11 cellular contexts compared by ENCODE assay signal in the genomic region with DNA sequence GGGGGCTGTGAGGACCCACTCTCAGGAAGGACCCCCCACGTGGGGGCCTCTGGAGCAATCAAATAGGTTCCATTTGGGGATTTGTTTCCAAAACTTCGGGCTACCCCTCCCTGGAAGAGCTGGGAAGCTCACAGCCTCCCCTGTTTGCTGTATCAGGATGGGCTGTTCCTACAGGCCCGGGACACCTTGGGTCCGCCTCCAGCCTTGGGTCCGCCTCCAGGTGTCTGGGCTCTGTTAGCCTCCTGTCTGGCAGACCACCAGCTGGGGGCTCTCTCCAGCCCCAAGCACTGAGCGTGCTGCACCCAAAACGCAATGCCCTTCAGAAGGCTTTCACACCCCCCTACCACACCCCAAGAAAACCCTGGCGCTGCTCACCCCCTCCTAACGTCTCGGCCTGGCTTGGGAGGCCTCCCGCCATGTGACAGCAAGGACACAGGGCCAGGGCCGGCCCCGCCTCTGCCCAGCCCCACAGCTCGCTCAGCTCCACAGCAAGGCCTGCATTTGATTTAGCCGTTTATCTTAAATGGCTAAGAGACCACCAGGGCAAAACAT. TPM values are rescaled to one million over a fixed set of nuclear protein-coding genes. Genes with fewer than 3 reads are reported as not detected.
DNase-seq lines count a peak whose midpoint lies in the region; ATAC-seq and TF ChIP-seq lines count a peak whose summit lies in the region.
"Had no signal": no experiment of that assay in that cellular context is flagged by ENCODE, and none has a peak within 500 bp of the region (broad histone marks: within the 10 kb centered on the region; RNA-seq: fewer than 3 reads in every experiment).

No MANE protein-coding gene starts in this region.

- H3K4me3 Mint-ChIP-seq in activated CD8-positive, alpha-beta memory T cell treated with anti-CD3 and anti-CD28 coated beads, Interleukin-2, amount 10 ng/mL, durations not matched to agents 7 days and 5 days = peak overlapping the region; percentile 73
- peak overlapping the region; percentile 81 for H3K4me3 Mint-ChIP-seq in activated naive CD4-positive, alpha-beta T cell treated with anti-CD3 and anti-CD28 coated beads, Interleukin-2, amount 10 ng/mL, durations not matched to agents 7 days and 5 days
- peak overlapping the region in 4 of 5 donors; percentile 18 to 63 (median 54) for H3K4me3 Mint-ChIP-seq in immature natural killer cell

- H3K4me1 Mint-ChIP-seq in activated CD8-positive, alpha-beta memory T cell treated with anti-CD3 and anti-CD28 coated beads, Interleukin-2, amount 10 ng/mL, durations not matched to agents 7 days and 5 days = peaks cover 91% of the 10 kb centered on the region
- H3K4me1 Mint-ChIP-seq in activated naive CD4-positive, alpha-beta T cell treated with anti-CD3 and anti-CD28 coated beads, Interleukin-2, amount 10 ng/mL, durations not matched to agents 7 days and 5 days = peaks cover 97% of the 10 kb centered on the region
- peaks cover 93 to 94% of the 10 kb centered on the region in 2 donors for H3K4me1 Mint-ChIP-seq in immature natural killer cell

- peaks cover 2% of the 10 kb centered on the region for H3K4me1 ChIP-seq in thymus (ENCODE audit: control insufficient read depth, insufficient read depth, low read length)
- H3K4me1 ChIP-seq: pancreas had no signal

- WGBS in thymus = 63% methylated on average over 15 of the region's 15 CpGs

- no peak overlapping the region for H3K4me3 ChIP-seq in thymus (ENCODE audit: low read length)
- H3K4me3 ChIP-seq: gastrocnemius medialis, pancreas had no signal

- TF ChIP-seq POLR2A in erythroblast (IDR thresholded peaks at IDR 0.05; ENCODE audit: low read length) = no peak

- peak; percentile 4 for ATAC-seq in activated CD8-positive, alpha-beta memory T cell treated with anti-CD3 and anti-CD28 coated beads, Interleukin-2, amount 10 ng/mL, durations not matched to agents 7 days and 5 days
- ATAC-seq: gastrocnemius medialis had no signal

- peaks cover 82% of the 10 kb centered on the region for H3K36me3 ChIP-seq in thymus (ENCODE audit: control insufficient read depth, insufficient read depth)
- H3K36me3 ChIP-seq: gastrocnemius medialis, pancreas had no signal

- no peaks in the 10 kb centered on the region for H3K9me3 ChIP-seq in thymus (ENCODE audit: control insufficient read depth)
- H3K9me3 ChIP-seq: pancreas had no signal

- peaks cover 31% of the 10 kb centered on the region for H3K36me3 Mint-ChIP-seq in activated CD8-positive, alpha-beta memory T cell treated with anti-CD3 and anti-CD28 coated beads, Interleukin-2, amount 10 ng/mL, durations not matched to agents 7 days and 5 days
- peaks cover 72% of the 10 kb centered on the region for H3K36me3 Mint-ChIP-seq in activated naive CD4-positive, alpha-beta T cell treated with anti-CD3 and anti-CD28 coated beads, Interleukin-2, amount 10 ng/mL, durations not matched to agents 7 days and 5 days
- peaks cover 0 to 5% (median 4%) of the 10 kb centered on the region in 3 donors for H3K36me3 Mint-ChIP-seq in immature natural killer cell

- no peaks in the 10 kb centered on the region for H3K27me3 ChIP-seq in thymus (ENCODE audit: control insufficient read depth, insufficient read depth)
- H3K27me3 ChIP-seq: pancreas had no signal

- peak; percentile 77 for DNase-seq in activated CD8-positive, alpha-beta memory T cell treated with anti-CD3 and anti-CD28 coated beads, Interleukin-2, amount 10 ng/mL, durations not matched to agents 7 days and 5 days
- DNase-seq in activated CD8-positive, alpha-beta memory T cell treated with anti-CD3 and anti-CD28 coated beads, Interleukin-2, amount 50 U/mL, for 48 hours = no peak
- DNase-seq in activated naive CD4-positive, alpha-beta T cell treated with anti-CD3 and anti-CD28 coated beads, Interleukin-2, amount 10 ng/mL, durations not matched to agents 7 days and 5 days = peak; percentile 55
- DNase-seq in immature natural killer cell = peak in 2 of 3 donors; percentile 16 to 24
- DNase-seq in NCI-H2107 treated with DMSO at 0.1 percent for 48 hours (lab: John Stamatoyannopoulos, UW; ENCODE audit: unreplicated experiment) = no peak
- DNase-seq in erythroblast (lab: John Stamatoyannopoulos, UW) = no peak
- no peak for DNase-seq in stimulated activated CD4-positive, alpha-beta T cell treated with anti-CD3 and anti-CD28 coated beads, Interleukin-2, amount 100 ng/mL, for 48 hours
- DNase-seq: gastrocnemius medialis, NCI-H2081 had no signal

- no peaks in the 10 kb centered on the region for H3K9me3 Mint-ChIP-seq in activated CD8-positive, alpha-beta memory T cell treated with anti-CD3 and anti-CD28 coated beads, Interleukin-2, amount 10 ng/mL, durations not matched to agents 7 days and 5 days (ENCODE audit: low read depth)
- H3K9me3 Mint-ChIP-seq in activated naive CD4-positive, alpha-beta T cell treated with anti-CD3 and anti-CD28 coated beads, Interleukin-2, amount 10 ng/mL, durations not matched to agents 7 days and 5 days = no peaks in the 10 kb centered on the region
- no peaks in the 10 kb centered on the region for H3K9me3 Mint-ChIP-seq in immature natural killer cell

- H3K27ac ChIP-seq in thymus (ENCODE audit: low read depth) = peak overlapping the region; percentile 26
- H3K27ac ChIP-seq: gastrocnemius medialis, pancreas had no signal

- CTCF ChIA-PET in activated CD8-positive, alpha-beta memory T cell treated with anti-CD3 and anti-CD28 coated beads, Interleukin-2, amount 10 ng/mL, durations not matched to agents 7 days and 5 days (lab: Charles Lee) = interaction anchor here (0.8 to 20.0 kb wide), 8 partner anchors 8 to 1093 kb away, joined by 3 to 395 read pairs (median 10); a partner anchor contains a TSS
- CTCF ChIA-PET in activated naive CD4-positive, alpha-beta T cell treated with anti-CD3 and anti-CD28 coated beads, Interleukin-2, amount 10 ng/mL, durations not matched to agents 7 days and 5 days (lab: Charles Lee) = interaction anchor here (0.7 to 11.9 kb wide), 8 partner anchors 10 to 1253 kb away, joined by 3 to 140 read pairs (median 3); a partner anchor contains a TSS

- H3K27ac Mint-ChIP-seq in activated CD8-positive, alpha-beta memory T cell treated with anti-CD3 and anti-CD28 coated beads, Interleukin-2, amount 10 ng/mL, durations not matched to agents 7 days and 5 days = peak overlapping the region; percentile 91
- peak overlapping the region; percentile 97 for H3K27ac Mint-ChIP-seq in activated naive CD4-positive, alpha-beta T cell treated with anti-CD3 and anti-CD28 coated beads, Interleukin-2, amount 10 ng/mL, durations not matched to agents 7 days and 5 days
- peak overlapping the region; percentile 82 to 91 (median 86) for H3K27ac Mint-ChIP-seq in immature natural killer cell

- no peaks in the 10 kb centered on the region for H3K27me3 Mint-ChIP-seq in activated CD8-positive, alpha-beta memory T cell treated with anti-CD3 and anti-CD28 coated beads, Interleukin-2, amount 10 ng/mL, durations not matched to agents 7 days and 5 days
- H3K27me3 Mint-ChIP-seq in activated naive CD4-positive, alpha-beta T cell treated with anti-CD3 and anti-CD28 coated beads, Interleukin-2, amount 10 ng/mL, durations not matched to agents 7 days and 5 days = peaks cover 4% of the 10 kb centered on the region
- peaks cover 8 to 13% (median 11%) of the 10 kb centered on the region in 3 donors for H3K27me3 Mint-ChIP-seq in immature natural killer cell (ENCODE audit: low read depth in 3 of 3)

RNA-seq across cellular contexts. Expression of a gene that starts 40.1 kb away (rescaled TPM):
- total RNA-seq in activated CD8-positive, alpha-beta memory T cell treated with anti-CD3 and anti-CD28 coated beads, Interleukin-2, amount 10 ng/mL, durations not matched to agents 7 days and 5 days = 10 to 100 TPM; 53.0 to 66.2 TPM
- 1 to 10 TPM in 2 of 3 donors, under 1 TPM in 1; 0.75 to 3.1 (median 1.0) TPM for polyA plus RNA-seq in immature natural killer cell
- polyA plus RNA-seq in thymus = 15.1 TPM

Comparison
In these comparisons a context has a peak if more than half of its experiments do, and no peak if none do; other contexts are left out.
1. DNase-seq: peak in activated CD8-positive, alpha-beta memory T cell treated with anti-CD3 and anti-CD28 coated beads, Interleukin-2, amount 10 ng/mL, durations not matched to agents 7 days and 5 days (single experiment), activated naive CD4-positive, alpha-beta T cell treated with anti-CD3 and anti-CD28 coated beads, Interleukin-2, amount 10 ng/mL, durations not matched to agents 7 days and 5 days (single experiment) and immature natural killer cell (2 of 3); none in activated CD8-positive, alpha-beta memory T cell treated with anti-CD3 and anti-CD28 coated beads, Interleukin-2, amount 50 U/mL, for 48 hours (single experiment), NCI-H2107 treated with DMSO at 0.1 percent for 48 hours (single experiment), erythroblast (0 of 2) and stimulated activated CD4-positive, alpha-beta T cell treated with anti-CD3 and anti-CD28 coated beads, Interleukin-2, amount 100 ng/mL, for 48 hours (0 of 2).
2. Peak in every context shown above with its lines, with median percentiles within 50 percentile points of each other: H3K27ac Mint-ChIP-seq and H3K4me3 Mint-ChIP-seq.